10 cellular contexts compared by ENCODE assay signal in genomic region chr6:52993461-52993860, GRCh38. TPM values are rescaled to one million over a fixed set of nuclear protein-coding genes. Genes with fewer than 3 reads are reported as not detected.
DNase-seq lines count a peak whose midpoint lies in the region; ATAC-seq and TF ChIP-seq lines count a peak whose summit lies in the region.
"Had no signal": no experiment of that assay in that cellular context is flagged by ENCODE, and none has a peak within 500 bp of the region (broad histone marks: within the 10 kb centered on the region; RNA-seq: fewer than 3 reads in every experiment).

No MANE protein-coding gene starts in this region.

- H3K9me3 ChIP-seq in heart right ventricle = no peaks in the 10 kb centered on the region

- no peak for ATAC-seq in heart right ventricle
- ATAC-seq in Right ventricle myocardium inferior = no peak
- no peak for ATAC-seq in GM18873 (IDR thresholded peaks at IDR 0.05; ENCODE audit: low FRiP score, unreplicated experiment)

- DNase-seq in heart right ventricle (no peak), Right ventricle myocardium inferior (ENCODE audit: missing footprints) (no peak), cerebellum (ENCODE audit: low spot score) (peak; percentile 20), midbrain (lab: John Stamatoyannopoulos, UW) (peak; percentile 30), NCI-H2196 (lab: John Stamatoyannopoulos, UW; ENCODE audit: unreplicated experiment) (no peak), SIG-M5 treated with dmso at 0.1 percent for 504 hours (lab: John Stamatoyannopoulos, UW; ENCODE audit: unreplicated experiment) (no peak)
- DNase-seq: GDM1, RPMI8226 had no signal

- no peaks in the 10 kb centered on the region for H3K27me3 ChIP-seq in heart right ventricle

- TF ChIP-seq CTCF in heart right ventricle (IDR thresholded peaks at IDR 0.05) = no peak

- 28 to 30% methylated on average over 2 of the region's 2 CpGs for WGBS in heart right ventricle, 2 donors
- 25% methylated on average over 2 of the region's 2 CpGs for WGBS in urinary bladder

- H3K36me3 ChIP-seq in heart right ventricle (peaks cover 0 to 25% (median 0%) of the 10 kb centered on the region in 9 donors), urinary bladder (ENCODE audit: insufficient read depth) (no peaks in the 10 kb centered on the region)

- H3K4me3 ChIP-seq in heart right ventricle (peak overlapping the region; percentile 58 to 91 (median 73)), urinary bladder (ENCODE audit: low read depth, low read length) (no peak overlapping the region)

- intact Hi-C loops in heart right ventricle (cut with DNase I) (loop anchor here in 3 of 10 donors (5.0 to 10.0 kb wide), 6 partner anchors 109 to 579 kb away; partner anchors contain the start of gene GCLC (in 2 of the 3)), Right ventricle myocardium inferior (cut with DNase I) (loop anchor here (10.0 kb wide), 4 partner anchors 329 to 589 kb away; no protein-coding TSS in a partner anchor)

- peak overlapping the region; percentile 86 to 96 (median 91) for H3K27ac ChIP-seq in heart right ventricle
- peak overlapping the region; percentile 80 for H3K27ac ChIP-seq in urinary bladder (ENCODE audit: low read depth)

- peaks cover 0 to 31% (median 19%) of the 10 kb centered on the region in 9 donors for H3K4me1 ChIP-seq in heart right ventricle
- H3K4me1 ChIP-seq in urinary bladder (ENCODE audit: insufficient read depth) = no peaks in the 10 kb centered on the region

RNA-seq across cellular contexts. Expression of gene GSTA4, which starts 1.6 kb away (rescaled TPM):
- total RNA-seq in heart right ventricle (10 to 100 TPM in 8 of 10 donors, 1 to 10 TPM in 2; 9.4 to 16.3 (median 12.0) TPM), Right ventricle myocardium inferior (10.6 TPM), cerebellum (84.5 TPM), urinary bladder (57.2 TPM)
- polyA plus RNA-seq in heart right ventricle (10 to 100 TPM in 1 of 2 donors, 1 to 10 TPM in 1; 9.9 to 14.3 TPM), urinary bladder (28.6 TPM)

Comparison
In these comparisons a context has a peak if more than half of its experiments do, and no peak if none do; other contexts are left out.
1. DNase-seq: peak in cerebellum (single experiment) and midbrain (single experiment); none in heart right ventricle (0 of 2), Right ventricle myocardium inferior (single experiment), NCI-H2196 (single experiment) and SIG-M5 treated with dmso at 0.1 percent for 504 hours (single experiment).